ENCODE assay signal across 6 cellular contexts in genomic region chr7:136213012-136213411, GRCh38.
"Had no signal": no experiment of that assay in that cellular context is flagged by ENCODE, and none has a peak within 500 bp of the region (broad histone marks: within the 10 kb centered on the region; RNA-seq: fewer than 3 reads in every experiment).

No MANE protein-coding gene starts in this region.

- DNase-seq: GM23248, GOT3, H7, H9, HCEC 1CT, HFFc6 had no signal
